In genomic region chr16:24731722-24732419, GRCh38 we compare ENCODE assay signal across 1 cellular context.
TF ChIP-seq lines count a peak whose summit lies in the region.

No MANE protein-coding gene starts in this region.

TF ChIP-seq in HepG2, 621 proteins besides CTCF, POLR2A, EP300 and RAD21 (continued from another document and continues in another):
- TF ChIP-seq ZMAT5 (CRISPR knock-in tag; IDR thresholded peaks at IDR 0.05; ENCODE audit: borderline replicate concordance, low read depth) = no peak
- TF ChIP-seq, protein P1, sequence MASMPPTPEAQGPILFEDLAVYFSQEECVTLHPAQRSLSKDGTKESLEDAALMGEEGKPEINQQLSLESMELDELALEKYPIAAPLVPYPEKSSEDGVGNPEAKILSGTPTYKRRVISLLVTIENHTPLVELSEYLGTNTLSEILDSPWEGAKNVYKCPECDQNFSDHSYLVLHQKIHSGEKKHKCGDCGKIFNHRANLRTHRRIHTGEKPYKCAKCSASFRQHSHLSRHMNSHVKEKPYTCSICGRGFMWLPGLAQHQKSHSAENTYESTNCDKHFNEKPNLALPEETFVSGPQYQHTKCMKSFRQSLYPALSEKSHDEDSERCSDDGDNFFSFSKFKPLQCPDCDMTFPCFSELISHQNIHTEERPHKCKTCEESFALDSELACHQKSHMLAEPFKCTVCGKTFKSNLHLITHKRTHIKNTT (CRISPR knock-in tag; IDR thresholded peaks at IDR 0.05) = no peak
- TF ChIP-seq ELF1 (CRISPR knock-in tag; IDR thresholded peaks at IDR 0.05) = no peak
- no peak for TF ChIP-seq PRMT3 (CRISPR knock-in tag; IDR thresholded peaks at IDR 0.05; ENCODE audit: borderline replicate concordance, low read depth)
- no peak for TF ChIP-seq ZNF136 (CRISPR knock-in tag; IDR thresholded peaks at IDR 0.05; ENCODE audit: low read depth)
- TF ChIP-seq RCOR2 (CRISPR knock-in tag; IDR thresholded peaks at IDR 0.05) = 0 out of 2 replicates have a peak, but pooled peaks have one; percentile 7
- TF ChIP-seq U2AF2 (IDR thresholded peaks at IDR 0.05; ENCODE audit: low read depth, low read length) = no peak
- peak; percentile 75; the same call in 1 of the 2 replicates for TF ChIP-seq RXRB (CRISPR knock-in tag; IDR thresholded peaks at IDR 0.05; ENCODE audit: borderline replicate concordance)
- TF ChIP-seq CREBL2 (CRISPR knock-in tag; IDR thresholded peaks at IDR 0.05; ENCODE audit: borderline replicate concordance) = no peak
- TF ChIP-seq ZNF619 (CRISPR knock-in tag; IDR thresholded peaks at IDR 0.05) = no peak
- peak; percentile 96 for TF ChIP-seq RBM22 (optimal IDR thresholded peaks at IDR 0.05; ENCODE audit: low read length)
- TF ChIP-seq, protein P2, sequence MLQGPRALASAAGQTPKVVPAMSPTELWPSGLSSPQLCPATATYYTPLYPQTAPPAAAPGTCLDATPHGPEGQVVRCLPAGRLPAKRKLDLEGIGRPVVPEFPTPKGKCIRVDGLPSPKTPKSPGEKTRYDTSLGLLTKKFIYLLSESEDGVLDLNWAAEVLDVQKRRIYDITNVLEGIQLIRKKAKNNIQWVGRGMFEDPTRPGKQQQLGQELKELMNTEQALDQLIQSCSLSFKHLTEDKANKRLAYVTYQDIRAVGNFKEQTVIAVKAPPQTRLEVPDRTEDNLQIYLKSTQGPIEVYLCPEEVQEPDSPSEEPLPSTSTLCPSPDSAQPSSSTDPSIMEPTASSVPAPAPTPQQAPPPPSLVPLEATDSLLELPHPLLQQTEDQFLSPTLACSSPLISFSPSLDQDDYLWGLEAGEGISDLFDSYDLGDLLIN (CRISPR knock-in tag; IDR thresholded peaks at IDR 0.05; ENCODE audit: borderline replicate concordance) = no peak
- no peak for TF ChIP-seq NCOR1 (IDR thresholded peaks at IDR 0.05; ENCODE audit: borderline replicate concordance, low read length)
- TF ChIP-seq ZNF713 (CRISPR knock-in tag; IDR thresholded peaks at IDR 0.05) = no peak
- TF ChIP-seq ZNF740 (CRISPR knock-in tag; IDR thresholded peaks at IDR 0.05) = no peak
- no peak for TF ChIP-seq ZNF333 (CRISPR knock-in tag; IDR thresholded peaks at IDR 0.05; ENCODE audit: borderline replicate concordance)
- TF ChIP-seq MTA3 (CRISPR knock-in tag; IDR thresholded peaks at IDR 0.05) = no peak
- peak; percentile 79 for TF ChIP-seq ESRRA (CRISPR knock-in tag; IDR thresholded peaks at IDR 0.05; ENCODE audit: low read depth)
- no peak; the same call in 1 of the 2 replicates for TF ChIP-seq ZNF264 (CRISPR knock-in tag; IDR thresholded peaks at IDR 0.05)
- TF ChIP-seq DDIT3 (CRISPR knock-in tag; IDR thresholded peaks at IDR 0.05) = no peak
- TF ChIP-seq ZHX1 (CRISPR knock-in tag; IDR thresholded peaks at IDR 0.05; ENCODE audit: low read depth) = no peak
- no peak for TF ChIP-seq NKX3-1 (CRISPR knock-in tag; IDR thresholded peaks at IDR 0.05)
- TF ChIP-seq SOX5 (CRISPR knock-in tag; IDR thresholded peaks at IDR 0.05; ENCODE audit: borderline replicate concordance) = peak; percentile 48; the same call in 1 of the 2 replicates
- TF ChIP-seq, protein P3, sequence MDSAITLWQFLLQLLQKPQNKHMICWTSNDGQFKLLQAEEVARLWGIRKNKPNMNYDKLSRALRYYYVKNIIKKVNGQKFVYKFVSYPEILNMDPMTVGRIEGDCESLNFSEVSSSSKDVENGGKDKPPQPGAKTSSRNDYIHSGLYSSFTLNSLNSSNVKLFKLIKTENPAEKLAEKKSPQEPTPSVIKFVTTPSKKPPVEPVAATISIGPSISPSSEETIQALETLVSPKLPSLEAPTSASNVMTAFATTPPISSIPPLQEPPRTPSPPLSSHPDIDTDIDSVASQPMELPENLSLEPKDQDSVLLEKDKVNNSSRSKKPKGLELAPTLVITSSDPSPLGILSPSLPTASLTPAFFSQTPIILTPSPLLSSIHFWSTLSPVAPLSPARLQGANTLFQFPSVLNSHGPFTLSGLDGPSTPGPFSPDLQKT (CRISPR knock-in tag; IDR thresholded peaks at IDR 0.05; ENCODE audit: borderline replicate concordance) = no peak
- TF ChIP-seq ZNF30 (CRISPR knock-in tag; IDR thresholded peaks at IDR 0.05) = no peak
- TF ChIP-seq PLRG1 (conservative IDR thresholded peaks at IDR 0.05) = no peak
- TF ChIP-seq NR2C2 (CRISPR knock-in tag; IDR thresholded peaks at IDR 0.05; ENCODE audit: borderline replicate concordance) = no peak
- TF ChIP-seq, protein P4, sequence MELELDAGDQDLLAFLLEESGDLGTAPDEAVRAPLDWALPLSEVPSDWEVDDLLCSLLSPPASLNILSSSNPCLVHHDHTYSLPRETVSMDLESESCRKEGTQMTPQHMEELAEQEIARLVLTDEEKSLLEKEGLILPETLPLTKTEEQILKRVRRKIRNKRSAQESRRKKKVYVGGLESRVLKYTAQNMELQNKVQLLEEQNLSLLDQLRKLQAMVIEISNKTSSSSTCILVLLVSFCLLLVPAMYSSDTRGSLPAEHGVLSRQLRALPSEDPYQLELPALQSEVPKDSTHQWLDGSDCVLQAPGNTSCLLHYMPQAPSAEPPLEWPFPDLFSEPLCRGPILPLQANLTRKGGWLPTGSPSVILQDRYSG (CRISPR knock-in tag; IDR thresholded peaks at IDR 0.05) = no peak
- TF ChIP-seq ZNF709 (CRISPR knock-in tag; IDR thresholded peaks at IDR 0.05) = no peak
- no peak for TF ChIP-seq ATF7-NPFF (CRISPR knock-in tag; IDR thresholded peaks at IDR 0.05; ENCODE audit: low read depth)
- TF ChIP-seq, protein P5, sequence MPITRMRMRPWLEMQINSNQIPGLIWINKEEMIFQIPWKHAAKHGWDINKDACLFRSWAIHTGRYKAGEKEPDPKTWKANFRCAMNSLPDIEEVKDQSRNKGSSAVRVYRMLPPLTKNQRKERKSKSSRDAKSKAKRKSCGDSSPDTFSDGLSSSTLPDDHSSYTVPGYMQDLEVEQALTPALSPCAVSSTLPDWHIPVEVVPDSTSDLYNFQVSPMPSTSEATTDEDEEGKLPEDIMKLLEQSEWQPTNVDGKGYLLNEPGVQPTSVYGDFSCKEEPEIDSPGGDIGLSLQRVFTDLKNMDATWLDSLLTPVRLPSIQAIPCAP (CRISPR knock-in tag; IDR thresholded peaks at IDR 0.05; ENCODE audit: low read depth) = no peak
- no peak for TF ChIP-seq TBP (CRISPR knock-in tag; IDR thresholded peaks at IDR 0.05)
- no peak for TF ChIP-seq SKIL (CRISPR knock-in tag; IDR thresholded peaks at IDR 0.05; ENCODE audit: borderline replicate concordance)
- TF ChIP-seq SUZ12 (IDR thresholded peaks at IDR 0.05; ENCODE audit: low read depth, low read length) = no peak
- no peak for TF ChIP-seq CHCHD3 (CRISPR knock-in tag; IDR thresholded peaks at IDR 0.05)
- no peak for TF ChIP-seq ZNF589 (CRISPR knock-in tag; conservative IDR thresholded peaks at IDR 0.05)
- no peak for TF ChIP-seq KDM3A (CRISPR knock-in tag; IDR thresholded peaks at IDR 0.05; ENCODE audit: low read depth)
- no peak for TF ChIP-seq PRDM15 (CRISPR knock-in tag; IDR thresholded peaks at IDR 0.05)
- TF ChIP-seq CBX1 (IDR thresholded peaks at IDR 0.05; ENCODE audit: low read depth) = no peak
- no peak for TF ChIP-seq NR1H2 (CRISPR knock-in tag; IDR thresholded peaks at IDR 0.05; ENCODE audit: borderline replicate concordance, low read depth)
- no peak for TF ChIP-seq SP1 (IDR thresholded peaks at IDR 0.05)
- no peak for TF ChIP-seq SP1 (CRISPR knock-in tag; IDR thresholded peaks at IDR 0.05)
- TF ChIP-seq, protein P6, sequence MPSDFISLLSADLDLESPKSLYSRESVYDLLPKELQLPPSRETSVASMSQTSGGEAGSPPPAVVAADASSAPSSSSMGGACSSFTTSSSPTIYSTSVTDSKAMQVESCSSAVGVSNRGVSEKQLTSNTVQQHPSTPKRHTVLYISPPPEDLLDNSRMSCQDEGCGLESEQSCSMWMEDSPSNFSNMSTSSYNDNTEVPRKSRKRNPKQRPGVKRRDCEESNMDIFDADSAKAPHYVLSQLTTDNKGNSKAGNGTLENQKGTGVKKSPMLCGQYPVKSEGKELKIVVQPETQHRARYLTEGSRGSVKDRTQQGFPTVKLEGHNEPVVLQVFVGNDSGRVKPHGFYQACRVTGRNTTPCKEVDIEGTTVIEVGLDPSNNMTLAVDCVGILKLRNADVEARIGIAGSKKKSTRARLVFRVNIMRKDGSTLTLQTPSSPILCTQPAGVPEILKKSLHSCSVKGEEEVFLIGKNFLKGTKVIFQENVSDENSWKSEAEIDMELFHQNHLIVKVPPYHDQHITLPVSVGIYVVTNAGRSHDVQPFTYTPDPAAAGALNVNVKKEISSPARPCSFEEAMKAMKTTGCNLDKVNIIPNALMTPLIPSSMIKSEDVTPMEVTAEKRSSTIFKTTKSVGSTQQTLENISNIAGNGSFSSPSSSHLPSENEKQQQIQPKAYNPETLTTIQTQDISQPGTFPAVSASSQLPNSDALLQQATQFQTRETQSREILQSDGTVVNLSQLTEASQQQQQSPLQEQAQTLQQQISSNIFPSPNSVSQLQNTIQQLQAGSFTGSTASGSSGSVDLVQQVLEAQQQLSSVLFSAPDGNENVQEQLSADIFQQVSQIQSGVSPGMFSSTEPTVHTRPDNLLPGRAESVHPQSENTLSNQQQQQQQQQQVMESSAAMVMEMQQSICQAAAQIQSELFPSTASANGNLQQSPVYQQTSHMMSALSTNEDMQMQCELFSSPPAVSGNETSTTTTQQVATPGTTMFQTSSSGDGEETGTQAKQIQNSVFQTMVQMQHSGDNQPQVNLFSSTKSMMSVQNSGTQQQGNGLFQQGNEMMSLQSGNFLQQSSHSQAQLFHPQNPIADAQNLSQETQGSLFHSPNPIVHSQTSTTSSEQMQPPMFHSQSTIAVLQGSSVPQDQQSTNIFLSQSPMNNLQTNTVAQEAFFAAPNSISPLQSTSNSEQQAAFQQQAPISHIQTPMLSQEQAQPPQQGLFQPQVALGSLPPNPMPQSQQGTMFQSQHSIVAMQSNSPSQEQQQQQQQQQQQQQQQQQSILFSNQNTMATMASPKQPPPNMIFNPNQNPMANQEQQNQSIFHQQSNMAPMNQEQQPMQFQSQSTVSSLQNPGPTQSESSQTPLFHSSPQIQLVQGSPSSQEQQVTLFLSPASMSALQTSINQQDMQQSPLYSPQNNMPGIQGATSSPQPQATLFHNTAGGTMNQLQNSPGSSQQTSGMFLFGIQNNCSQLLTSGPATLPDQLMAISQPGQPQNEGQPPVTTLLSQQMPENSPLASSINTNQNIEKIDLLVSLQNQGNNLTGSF (CRISPR knock-in tag; IDR thresholded peaks at IDR 0.05) = no peak
